Comparison of ENCODE assay signal across 1 cellular context in the genomic region with DNA sequence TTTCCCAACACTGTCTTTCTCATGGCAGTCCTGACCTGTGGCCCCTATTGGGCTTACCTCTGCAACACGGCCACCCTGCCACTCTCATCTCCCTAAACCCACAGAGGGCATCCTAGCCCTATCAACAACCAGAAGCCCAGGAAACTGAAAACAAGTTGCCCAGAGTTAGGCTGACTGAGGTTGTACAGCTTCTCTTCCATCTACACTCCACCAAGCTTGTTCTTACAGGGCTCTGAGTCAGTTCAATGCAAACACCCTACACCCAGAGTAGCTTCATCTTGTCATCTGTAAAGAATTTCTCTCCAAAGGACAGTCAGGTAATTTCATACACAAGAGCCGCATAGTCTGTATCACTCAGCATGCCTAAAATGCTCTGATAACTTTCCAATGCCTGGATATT.
TF ChIP-seq lines count a peak whose summit lies in the region.

No MANE protein-coding gene starts in this region.

TF ChIP-seq in HepG2, 621 proteins besides CTCF, POLR2A, EP300 and RAD21 (continued from another document):
- TF ChIP-seq, protein P1, sequence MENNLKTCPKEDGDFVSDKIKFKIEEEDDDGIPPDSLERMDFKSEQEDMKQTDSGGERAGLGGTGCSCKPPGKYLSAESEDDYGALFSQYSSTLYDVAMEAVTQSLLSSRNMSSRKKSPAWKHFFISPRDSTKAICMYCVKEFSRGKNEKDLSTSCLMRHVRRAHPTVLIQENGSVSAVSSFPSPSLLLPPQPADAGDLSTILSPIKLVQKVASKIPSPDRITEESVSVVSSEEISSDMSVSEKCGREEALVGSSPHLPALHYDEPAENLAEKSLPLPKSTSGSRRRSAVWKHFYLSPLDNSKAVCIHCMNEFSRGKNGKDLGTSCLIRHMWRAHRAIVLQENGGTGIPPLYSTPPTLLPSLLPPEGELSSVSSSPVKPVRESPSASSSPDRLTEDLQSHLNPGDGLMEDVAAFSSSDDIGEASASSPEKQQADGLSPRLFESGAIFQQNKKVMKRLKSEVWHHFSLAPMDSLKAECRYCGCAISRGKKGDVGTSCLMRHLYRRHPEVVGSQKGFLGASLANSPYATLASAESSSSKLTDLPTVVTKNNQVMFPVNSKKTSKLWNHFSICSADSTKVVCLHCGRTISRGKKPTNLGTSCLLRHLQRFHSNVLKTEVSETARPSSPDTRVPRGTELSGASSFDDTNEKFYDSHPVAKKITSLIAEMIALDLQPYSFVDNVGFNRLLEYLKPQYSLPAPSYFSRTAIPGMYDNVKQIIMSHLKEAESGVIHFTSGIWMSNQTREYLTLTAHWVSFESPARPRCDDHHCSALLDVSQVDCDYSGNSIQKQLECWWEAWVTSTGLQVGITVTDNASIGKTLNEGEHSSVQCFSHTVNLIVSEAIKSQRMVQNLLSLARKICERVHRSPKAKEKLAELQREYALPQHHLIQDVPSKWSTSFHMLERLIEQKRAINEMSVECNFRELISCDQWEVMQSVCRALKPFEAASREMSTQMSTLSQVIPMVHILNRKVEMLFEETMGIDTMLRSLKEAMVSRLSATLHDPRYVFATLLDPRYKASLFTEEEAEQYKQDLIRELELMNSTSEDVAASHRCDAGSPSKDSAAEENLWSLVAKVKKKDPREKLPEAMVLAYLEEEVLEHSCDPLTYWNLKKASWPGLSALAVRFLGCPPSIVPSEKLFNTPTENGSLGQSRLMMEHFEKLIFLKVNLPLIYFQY (CRISPR knock-in tag; IDR thresholded peaks at IDR 0.05; ENCODE audit: borderline replicate concordance), result no peak
- peak; percentile 27; the same call in 1 of the 2 replicates for TF ChIP-seq STAG1 (CRISPR knock-in tag; IDR thresholded peaks at IDR 0.05)
